ENCODE assay signal across 21 cellular contexts in the genomic region with DNA sequence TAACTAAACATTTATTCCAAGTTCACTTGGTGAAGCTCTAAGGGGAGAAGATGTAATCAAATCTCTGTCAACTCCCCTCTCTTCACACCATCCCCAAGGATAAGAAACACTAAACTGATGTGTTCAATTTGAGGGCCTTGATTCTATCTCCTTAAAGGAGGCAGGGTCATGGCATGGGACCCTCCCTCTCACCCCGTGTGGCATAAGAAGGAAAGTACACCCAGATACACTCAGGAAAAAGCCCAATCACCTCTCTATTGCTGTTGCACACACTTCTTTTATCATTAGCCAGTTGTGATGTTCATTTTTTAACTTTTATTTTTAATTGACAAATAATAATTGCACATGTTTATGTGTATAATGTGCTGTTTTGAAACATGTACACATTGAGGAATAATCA. TPM values are rescaled to one million over a fixed set of nuclear protein-coding genes. Genes with fewer than 3 reads are reported as not detected.
DNase-seq lines count a peak whose midpoint lies in the region; ATAC-seq, FAIRE-seq and TF ChIP-seq lines count a peak whose summit lies in the region.
"Had no signal": no experiment of that assay in that cellular context is flagged by ENCODE, and none has a peak within 500 bp of the region (broad histone marks: within the 10 kb centered on the region; RNA-seq: fewer than 3 reads in every experiment).

No MANE protein-coding gene starts in this region.

- H2AFZ ChIP-seq in HepG2 (ENCODE audit: low read length), result no peak overlapping the region
- H2AFZ ChIP-seq in OCI-LY3 (ENCODE audit: low read depth, low read length), result no peak overlapping the region

- H3K4me1 ChIP-seq in HepG2 (ENCODE audit: insufficient read depth, low read length), result peaks cover 2% of the 10 kb centered on the region; the same call in 1 of the 2 replicates
- H3K4me1 ChIP-seq in right lobe of liver, result peaks cover 0 to 8% (median 3%) of the 10 kb centered on the region in 4 donors
- no peaks in the 10 kb centered on the region for H3K4me1 ChIP-seq in OCI-LY3 (ENCODE audit: low read length)
- peaks cover 0 to 1% of the 10 kb centered on the region in 2 donors for H3K4me1 ChIP-seq in aorta (ENCODE audit: control insufficient read depth in 1 of 2, insufficient read depth in 2 of 2, low read length in 2 of 2)
- H3K4me1 ChIP-seq: BLaER1 had no signal

- 0 out of 3 replicates have a peak, but pooled peaks have one; percentile 32 for ATAC-seq in HepG2
- no peak for ATAC-seq in right lobe of liver
- no peak for ATAC-seq in aorta (ENCODE audit: low FRiP score)
- no peak for ATAC-seq in GM21529 (IDR thresholded peaks at IDR 0.05; ENCODE audit: unreplicated experiment)
- ATAC-seq: activated CD8-positive, alpha-beta memory T cell treated with anti-CD3 and anti-CD28 coated beads, Interleukin-2, amount 10 ng/mL, durations not matched to agents 7 days and 5 days; left cardiac atrium; SK-N-SH treated with all-trans-retinoic acid at 6 μM for 48 hours had no signal

- H3K4me2 ChIP-seq in HepG2 (ENCODE audit: low read depth, low read length) (no peak overlapping the region), OCI-LY3 (ENCODE audit: low read length) (no peak overlapping the region)
- H3K4me2 ChIP-seq: BLaER1, smooth muscle cell had no signal

- TF ChIP-seq RAD21 in HepG2 (CRISPR knock-in tag; IDR thresholded peaks at IDR 0.05), result no peak

- CTCF ChIA-PET in HepG2 (lab: Yijun Ruan, JAX; ENCODE audit: low intra/inter-chr PET ratio, low total read pairs), result no interaction called here

- H3K4me3 ChIP-seq in HepG2 (replicated peaks in 1 of 3; ENCODE audit: insufficient read depth in 1 of 3, low read depth in 2 of 3, low read length in 3 of 3) (no peak overlapping the region), right lobe of liver (no peak overlapping the region), OCI-LY3 (ENCODE audit: low read length) (no peak overlapping the region), epithelial cell of proximal tubule (ENCODE audit: low read depth, low read length) (no peak overlapping the region), aorta (ENCODE audit: low read length in 2 of 2) (no peak overlapping the region)
- H3K4me3 ChIP-seq: BLaER1, smooth muscle cell had no signal

- H3K27me3 ChIP-seq in HepG2 (ENCODE audit: control insufficient read depth in 1 of 2, insufficient read depth in 2 of 2, low read length in 2 of 2), result no peaks in the 10 kb centered on the region
- H3K27me3 ChIP-seq in right lobe of liver, result no peaks in the 10 kb centered on the region
- H3K27me3 ChIP-seq in OCI-LY3 (ENCODE audit: low read depth, low read length), result no peaks in the 10 kb centered on the region
- H3K27me3 ChIP-seq in aorta (ENCODE audit: control insufficient read depth in 1 of 2, insufficient read depth in 2 of 2, low read length in 1 of 2), result no peaks in the 10 kb centered on the region
- H3K27me3 ChIP-seq: BLaER1 had no signal

- TF ChIP-seq CTCF in HepG2 (CRISPR knock-in tag; IDR thresholded peaks at IDR 0.05) (no peak), right lobe of liver (IDR thresholded peaks at IDR 0.05) (no peak), OCI-LY3 (IDR thresholded peaks at IDR 0.05; ENCODE audit: low read depth, low read length) (0 out of 2 replicates have a peak, but pooled peaks have one; percentile 5), epithelial cell of proximal tubule (conservative IDR thresholded peaks at IDR 0.05; ENCODE audit: low read depth, low read length) (peak; percentile 13)

- TF ChIP-seq POLR2A in HepG2 (IDR thresholded peaks at IDR 0.05; ENCODE audit: insufficient read depth in 1 of 2, low read depth in 2 of 2, low read length in 2 of 2), result no peak
- TF ChIP-seq POLR2A in right lobe of liver (IDR thresholded peaks at IDR 0.05), result no peak

- POLR2A ChIA-PET in HepG2 (lab: Yijun Ruan, JAX), result no interaction called here

- no peaks in the 10 kb centered on the region for H3K9me3 ChIP-seq in HepG2 (ENCODE audit: low read length)
- H3K9me3 ChIP-seq in right lobe of liver, result no peaks in the 10 kb centered on the region
- H3K9me3 ChIP-seq in OCI-LY3 (ENCODE audit: insufficient read depth, low read length), result no peaks in the 10 kb centered on the region
- no peaks in the 10 kb centered on the region for H3K9me3 ChIP-seq in aorta (ENCODE audit: control insufficient read depth, low read length)
- H3K9me3 ChIP-seq: BLaER1 had no signal

- H3K9ac ChIP-seq in HepG2 (ENCODE audit: insufficient read depth, low read depth, low read length), result no peak overlapping the region
- no peak overlapping the region for H3K9ac ChIP-seq in OCI-LY3 (ENCODE audit: low read length)
- H3K9ac ChIP-seq: BLaER1 had no signal

- no peak for FAIRE-seq in HepG2 (lab: Jason Lieb, UNC)
- FAIRE-seq: endometrium had no signal

- WGBS in HepG2 (ENCODE audit: low lambda C conversion rate), result 59% methylated on average over 1 of the region's 1 CpG
- no CpG with 5 or more reads among the region's 1 CpG for WGBS in right lobe of liver (ENCODE audit: insufficient coverage, low coverage, low lambda C conversion rate, missing lambda C conversion rate)
- WGBS in aorta, 2 donors, result 58 to 62% methylated on average over 1 of the region's 1 CpG

- H3K27ac ChIP-seq in HepG2 (ENCODE audit: extremely low read length, insufficient read depth, low read length) (no peak overlapping the region), right lobe of liver (no peak overlapping the region), OCI-LY3 (ENCODE audit: low read length) (no peak overlapping the region), aorta (ENCODE audit: low read depth in 1 of 2, low read length in 2 of 2) (no peak overlapping the region)
- H3K27ac ChIP-seq: BLaER1 had no signal

- DNase-seq in HepG2 (ENCODE audit: low spot score) (no peak), right lobe of liver (no peak), epithelial cell of proximal tubule (ENCODE audit: low read depth) (no peak), Ammon's horn (ENCODE audit: low spot score) (no peak), retina (no peak), aorta (no peak)
- DNase-seq: activated CD4-positive, alpha-beta T cell treated with anti-CD3 and anti-CD28 coated beads, Interleukin-2, amount 10 ng/mL, durations not matched to agents 7 days and 5 days; activated CD8-positive, alpha-beta memory T cell treated with anti-CD3 and anti-CD28 coated beads, Interleukin-2, amount 10 ng/mL, durations not matched to agents 7 days and 5 days; activated naive CD4-positive, alpha-beta T cell treated with anti-CD3 and anti-CD28 coated beads, Interleukin-2, amount 10 ng/mL, durations not matched to agents 7 days and 5 days; head of caudate nucleus; KG1; left cardiac atrium; NCI-H510A; stimulated activated CD4-positive, alpha-beta T cell treated with anti-CD3 and anti-CD28 coated beads, Interleukin-2, amount 100 ng/mL, for 24 hours; substantia nigra had no signal

- H4K20me1 ChIP-seq in HepG2 (ENCODE audit: insufficient read depth, low read length) (no peaks in the 10 kb centered on the region), OCI-LY3 (ENCODE audit: insufficient read depth, low read length) (no peaks in the 10 kb centered on the region)
- H4K20me1 ChIP-seq: BLaER1 had no signal

- H3K79me2 ChIP-seq in HepG2 (ENCODE audit: insufficient read depth, low read length) (no peaks in the 10 kb centered on the region), OCI-LY3 (ENCODE audit: low read length) (no peaks in the 10 kb centered on the region)

- intact Hi-C loops in HepG2 (cut with micrococcal nuclease; ENCODE audit: unreplicated experiment), result no loop called here
- intact Hi-C loops in right lobe of liver (cut with DNase I), result no loop called here
- intact Hi-C loops in aorta (cut with DNase I), result no loop called here

- in situ Hi-C loops in HepG2 (cut with HindIII; ENCODE audit: extremely low pct_ligation_motif_present, low pct_unique_long_range_greater_than_20kb), result no loop called here

- BruUV-seq in HepG2 (replicated peaks; lab: Mats Ljungman, UMichigan), result no TSS peak

- no peaks in the 10 kb centered on the region; a peak in 1 of 5 replicates for H3K36me3 ChIP-seq in HepG2 (replicated peaks in 1 of 2; ENCODE audit: control insufficient read depth in 1 of 2, insufficient read depth in 2 of 2, low read length in 2 of 2)
- H3K36me3 ChIP-seq in right lobe of liver, result peaks cover 0 to 3% (median under 1%) of the 10 kb centered on the region in 4 donors
- H3K36me3 ChIP-seq in OCI-LY3 (replicated peaks; ENCODE audit: low read depth, low read length), result peaks cover 14% of the 10 kb centered on the region
- peaks cover 0 to 5% of the 10 kb centered on the region in 2 donors for H3K36me3 ChIP-seq in aorta (ENCODE audit: control insufficient read depth in 1 of 2, insufficient read depth in 2 of 2, low read length in 1 of 2)

- TF ChIP-seq EP300 in HepG2 (IDR thresholded peaks at IDR 0.05; ENCODE audit: low read depth in 2 of 2, low read length in 2 of 2) (no peak), HepG2 (CRISPR knock-in tag; IDR thresholded peaks at IDR 0.05; ENCODE audit: borderline replicate concordance) (no peak)

TF ChIP-seq in HepG2, 621 proteins besides CTCF, POLR2A, EP300 and RAD21 (continues in another document):
- TF ChIP-seq NCOA2 (CRISPR knock-in tag; IDR thresholded peaks at IDR 0.05) (no peak), PHB2 (IDR thresholded peaks at IDR 0.05; ENCODE audit: partially characterized antibody) (no peak)

RNA-seq across cellular contexts. Expression of a gene that starts 35.1 kb away (rescaled TPM):
- total RNA-seq in HepG2 (2016; rRNA removed; fragmentation: Illumina TruSeq; extraction: Trizol), result 32.7 and 40.5 TPM in 2 replicates
- total RNA-seq in HepG2 (2016; cell fraction: cytosol; rRNA removed; fragmentation: Illumina TruSeq; extraction: Trizol; ENCODE audit: low read depth), result 16.5 and 22.9 TPM in 2 replicates
- 32.7 and 45.6 TPM in 2 replicates for total RNA-seq in HepG2 (2016; cell fraction: insoluble cytoplasmic fraction; rRNA removed; fragmentation: Illumina TruSeq; extraction: Trizol)
- 15.4 and 17.0 TPM in 2 replicates for total RNA-seq in HepG2 (2016; cell fraction: membrane; rRNA removed; fragmentation: Illumina TruSeq; extraction: Trizol)
- 23.2 and 28.9 TPM in 2 replicates for total RNA-seq in HepG2 (2016; cell fraction: nucleus; rRNA removed; fragmentation: Illumina TruSeq; extraction: Trizol)
- polyA plus RNA-seq in HepG2 (2011; rRNA removed), result 36.0 and 47.3 TPM in 2 replicates
- 26.2 and 34.9 TPM in 2 replicates for polyA plus RNA-seq in HepG2 (2011; cell fraction: cytosol; rRNA removed)
- polyA plus RNA-seq in HepG2 (2011; cell fraction: nucleus; rRNA removed), result 18.6 and 22.7 TPM in 2 replicates
- polyA plus RNA-seq in HepG2 (2012), result 23.8 and 31.6 TPM in 2 replicates
- 13.0 and 15.0 TPM in 2 replicates for polyA plus RNA-seq in HepG2 (2016; cell fraction: cytosol; fragmentation: Illumina TruSeq; extraction: Trizol; ENCODE audit: low read depth)
- 38.9 and 43.9 TPM in 2 replicates for polyA plus RNA-seq in HepG2 (2016; cell fraction: insoluble cytoplasmic fraction; fragmentation: Illumina TruSeq; extraction: Trizol; ENCODE audit: low read depth)
- 13.8 and 15.7 TPM in 2 replicates for polyA plus RNA-seq in HepG2 (2016; cell fraction: membrane; fragmentation: Illumina TruSeq; extraction: Trizol; ENCODE audit: low read depth)
- polyA plus RNA-seq in HepG2 (2016; cell fraction: nucleus; fragmentation: Illumina TruSeq; extraction: Trizol; ENCODE audit: insufficient read depth, low read depth), result 24.6 and 25.4 TPM in 2 replicates
- polyA minus RNA-seq in HepG2 (2011; rRNA and poly(A)+ RNA removed; ENCODE audit: low replicate concordance), result 9.5 and 16.6 TPM in 2 replicates
- polyA minus RNA-seq in HepG2 (2011; cell fraction: cytosol; rRNA and poly(A)+ RNA removed), result 14.0 and 14.1 TPM in 2 replicates
- polyA minus RNA-seq in HepG2 (2011; cell fraction: nucleus; rRNA and poly(A)+ RNA removed), result 27.4 and 42.3 TPM in 2 replicates
- 10 to 100 TPM; 13.0 to 35.3 (median 22.6) TPM for total RNA-seq in right lobe of liver
- total RNA-seq in epithelial cell of proximal tubule, result 40.3 and 51.0 TPM in 2 replicates
- total RNA-seq in aorta, result 10 to 100 TPM; 36.9 to 57.4 TPM
- 10 to 100 TPM; 62.0 to 70.7 TPM for polyA plus RNA-seq in aorta

Comparison
In these comparisons a context has a peak if more than half of its experiments do, and no peak if none do; other contexts are left out.
1. CTCF ChIP-seq: peak in OCI-LY3 (single experiment) and epithelial cell of proximal tubule (single experiment); none in HepG2 (single experiment) and right lobe of liver (0 of 4).